Comparison of ENCODE assay signal across 1 cellular context in genomic region chr13:99228737-99229691, GRCh38.
A peak's percentile ranks its signal among the peaks of the same experiment; 100 is the strongest.
TF ChIP-seq lines count a peak whose summit lies in the region.

No MANE protein-coding gene starts in this region.

TF ChIP-seq in GM12878, 131 proteins besides CTCF, POLR2A, EP300 and RAD21 (continued from another document and continues in another):
- TF ChIP-seq SRF (IDR thresholded peaks at IDR 0.05; ENCODE audit: low read depth in 2 of 2, low read length in 2 of 2): no peak
- TF ChIP-seq ATF7 (IDR thresholded peaks at IDR 0.05; ENCODE audit: low read depth): peak; percentile 91
- TF ChIP-seq DPF2 (IDR thresholded peaks at IDR 0.05): peak; percentile 95
- no peak for TF ChIP-seq HCFC1 (IDR thresholded peaks at IDR 0.05; ENCODE audit: low read length)
- no peak for TF ChIP-seq STAT1 (conservative IDR thresholded peaks at IDR 0.05)
- no peak for TF ChIP-seq ZBTB33 (IDR thresholded peaks at IDR 0.05)
- TF ChIP-seq POLR2AphosphoS2 (IDR thresholded peaks at IDR 0.05; ENCODE audit: low read depth, low read length): no peak
- peak; percentile 90 for TF ChIP-seq IKZF1 (conservative IDR thresholded peaks at IDR 0.05)
- no peak for TF ChIP-seq NR2C1 (IDR thresholded peaks at IDR 0.05)
- peak; percentile 87; the same call in 1 of the 2 replicates for TF ChIP-seq MYB (IDR thresholded peaks at IDR 0.05; ENCODE audit: borderline replicate concordance, low read depth, low read length)
- no peak for TF ChIP-seq BCLAF1 (IDR thresholded peaks at IDR 0.05)
- TF ChIP-seq USF2 (IDR thresholded peaks at IDR 0.05; ENCODE audit: borderline replicate concordance, low read depth, low read length): no peak
- peak in 1 of 2 experiments; percentile 94; a peak in 1 of 4 replicates for TF ChIP-seq CEBPB (IDR thresholded peaks at IDR 0.05; ENCODE audit: borderline replicate concordance in 1 of 2, low read depth in 2 of 2, low read length in 2 of 2)
- TF ChIP-seq SMC3 (IDR thresholded peaks at IDR 0.05; ENCODE audit: borderline replicate concordance, low read length): no peak
- TF ChIP-seq CREB1 (IDR thresholded peaks at IDR 0.05; ENCODE audit: low read depth): peak; percentile 55
- TF ChIP-seq YBX1 (IDR thresholded peaks at IDR 0.05): 0 out of 2 replicates have a peak, but pooled peaks have one; percentile 73
- TF ChIP-seq GABPA (IDR thresholded peaks at IDR 0.05; ENCODE audit: low read depth): 0 out of 2 replicates have a peak, but pooled peaks have one; percentile 26
- TF ChIP-seq ZBED1 (IDR thresholded peaks at IDR 0.05; ENCODE audit: borderline replicate concordance): peak; percentile 94
- no peak for TF ChIP-seq CHD1 (IDR thresholded peaks at IDR 0.05; ENCODE audit: low read depth, low read length)
- peak; percentile 88 for TF ChIP-seq CUX1 (IDR thresholded peaks at IDR 0.05; ENCODE audit: insufficient replicate concordance, low read depth, low read length)
- TF ChIP-seq POU2F2 (IDR thresholded peaks at IDR 0.05; ENCODE audit: borderline replicate concordance, low read depth, low read length): peak; percentile 83; the same call in 1 of the 3 replicates
- peak; percentile 90 for TF ChIP-seq NR2F1 (conservative IDR thresholded peaks at IDR 0.05)
- TF ChIP-seq NR2C2 (IDR thresholded peaks at IDR 0.05; ENCODE audit: borderline replicate concordance, control insufficient read depth, insufficient read length, low read depth): no peak
- peak; percentile 99 for TF ChIP-seq NFIC (IDR thresholded peaks at IDR 0.05; ENCODE audit: low read depth, low read length)
- TF ChIP-seq POLR2AphosphoS5 (IDR thresholded peaks at IDR 0.05; ENCODE audit: low read length): no peak
- TF ChIP-seq GATAD2B (conservative IDR thresholded peaks at IDR 0.05; ENCODE audit: low read depth): peak; percentile 94
- TF ChIP-seq PML (IDR thresholded peaks at IDR 0.05; ENCODE audit: low read length): peak; percentile 67; the same call in 1 of the 2 replicates
- TF ChIP-seq MTA3 (IDR thresholded peaks at IDR 0.05; ENCODE audit: borderline replicate concordance, low read length): peak; percentile 96
- peak; percentile 93 for TF ChIP-seq BCL11A (IDR thresholded peaks at IDR 0.05; ENCODE audit: low read depth, low read length)
- TF ChIP-seq IRF3 (IDR thresholded peaks at IDR 0.05): no peak
- TF ChIP-seq CBX5 (IDR thresholded peaks at IDR 0.05; ENCODE audit: low read depth): peak; percentile 69; the same call in 1 of the 2 replicates
- TF ChIP-seq ZBTB4 (CRISPR knock-in tag; IDR thresholded peaks at IDR 0.05): no peak
- TF ChIP-seq ASH2L (IDR thresholded peaks at IDR 0.05; ENCODE audit: borderline replicate concordance, low read depth): no peak
- no peak for TF ChIP-seq ZBTB11 (CRISPR knock-in tag; IDR thresholded peaks at IDR 0.05)
- peak; percentile 98 for TF ChIP-seq MTA2 (IDR thresholded peaks at IDR 0.05; ENCODE audit: low read depth)
- no peak for TF ChIP-seq TCF3 (IDR thresholded peaks at IDR 0.05; ENCODE audit: borderline replicate concordance, insufficient read depth, low read depth, low read length)
- peak; percentile 69; the same call in 1 of the 2 replicates for TF ChIP-seq TCF7 (IDR thresholded peaks at IDR 0.05; ENCODE audit: borderline replicate concordance)
- peak; percentile 100 for TF ChIP-seq ZNF217 (IDR thresholded peaks at IDR 0.05)
- TF ChIP-seq HDGF (IDR thresholded peaks at IDR 0.05): no peak
- no peak for TF ChIP-seq SUPT20H (IDR thresholded peaks at IDR 0.05; ENCODE audit: borderline replicate concordance, control insufficient read depth, low read depth, low read length)
- TF ChIP-seq CHD2 (IDR thresholded peaks at IDR 0.05; ENCODE audit: borderline replicate concordance, low read depth, low read length): peak; percentile 58; the same call in 1 of the 2 replicates
- TF ChIP-seq MEF2B (IDR thresholded peaks at IDR 0.05; ENCODE audit: partially characterized antibody, poor library complexity, severe bottlenecking): peak; percentile 100
- TF ChIP-seq RELA (IDR thresholded peaks at IDR 0.05; ENCODE audit: borderline replicate concordance, partially characterized antibody): no peak
- TF ChIP-seq ELK1 (IDR thresholded peaks at IDR 0.05; ENCODE audit: low read depth, low read length): no peak
- TF ChIP-seq CHD4 (IDR thresholded peaks at IDR 0.05): no peak
